In the genomic region with DNA sequence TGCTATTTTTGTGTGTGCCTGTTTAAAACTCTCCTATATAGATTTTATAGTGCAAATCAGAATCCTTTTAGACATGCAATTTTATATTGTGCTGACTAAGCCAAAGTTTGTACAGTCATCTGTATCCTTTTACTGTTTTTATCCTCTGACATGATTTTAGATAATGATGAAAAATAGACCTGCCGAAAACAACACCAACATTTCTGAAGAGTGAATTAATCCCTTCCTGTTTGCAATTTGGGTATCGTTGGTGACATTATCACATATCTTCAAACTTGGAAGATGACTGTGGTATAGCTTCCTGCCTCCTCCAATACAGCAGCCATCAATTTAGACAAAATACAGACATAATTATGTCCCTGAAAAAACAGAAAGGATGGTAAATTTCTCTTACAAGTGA, we compare ENCODE assay signal across 23 cellular contexts. TPM values are rescaled to one million over a fixed set of nuclear protein-coding genes. Genes with fewer than 3 reads are reported as not detected.
"Had no signal": no experiment of that assay in that cellular context is flagged by ENCODE, and none has a peak within 500 bp of the region (broad histone marks: within the 10 kb centered on the region; RNA-seq: fewer than 3 reads in every experiment).

No MANE protein-coding gene starts in this region.

- H3K4me1 ChIP-seq: SJSA1 had no signal

- H3K4me3 ChIP-seq: SJSA1 had no signal

- H3K36me3 ChIP-seq: SJSA1 had no signal

- H3K9me3 ChIP-seq: SJSA1 had no signal

- H3K27ac ChIP-seq: HL-60, KMS-11, SJSA1 had no signal

- H3K4me2 ChIP-seq: KMS-11 had no signal

- DNase-seq: MV-4-11, NCI-H1048, NCI-H1105, NCI-H1417 treated with DMSO at 0.1 percent for 48 hours, NCI-H187, NCI-H2029, NCI-H2081 treated with DMSO at 0.1 percent for 48 hours, NCI-H2171, NCI-H226, NCI-H446, NCI-H510A, NCI-H524 treated with DMSO at 0.1 percent for 48 hours, NCI-H69, NCI-H774, Right ventricle myocardium superior, RPMI8226, SIG-M5 had no signal

- H3K9ac ChIP-seq: KMS-11 had no signal

RNA-seq across cellular contexts. Expression of a gene that starts 28.9 kb away (rescaled TPM):
- total RNA-seq: LHCN-M2; MCF 10A; Right ventricle myocardium superior; SJSA1; T-helper 1 cell treated with Interleukin-12 subunit alpha and Interleukin-12 subunit beta and Interleukin-4 antibody, amounts not matched to agents 30 ng/mL and 1 ng/mL, for 36 hours had no signal

RNA-seq across cellular contexts. Expression of a gene that starts 50.3 kb away (rescaled TPM):
- total RNA-seq: LHCN-M2; MCF 10A; SJSA1; T-helper 1 cell treated with Interleukin-12 subunit alpha and Interleukin-12 subunit beta and Interleukin-4 antibody, amounts not matched to agents 30 ng/mL and 1 ng/mL, for 36 hours had no signal
